1 cellular context compared by ENCODE assay signal in genomic region chr16:19744670-19745069, GRCh38.
TF ChIP-seq lines count a peak whose summit lies in the region.

No MANE protein-coding gene starts in this region.

TF ChIP-seq in SK-N-SH treated with all-trans-retinoic acid at 6 μM for 48 hours, 23 proteins besides CTCF, POLR2A, EP300 and RAD21 (continued from another document):
- TF ChIP-seq POU6F1 (CRISPR knock-in tag; IDR thresholded peaks at IDR 0.05; ENCODE audit: borderline replicate concordance, low read depth) (no peak), ESRRG (CRISPR knock-in tag; IDR thresholded peaks at IDR 0.05) (no peak), BACH2 (CRISPR knock-in tag; IDR thresholded peaks at IDR 0.05; ENCODE audit: borderline replicate concordance) (no peak), ZNF565 (CRISPR knock-in tag; conservative IDR thresholded peaks at IDR 0.05; ENCODE audit: low read depth) (no peak), GLIS3 (CRISPR knock-in tag; IDR thresholded peaks at IDR 0.05) (no peak), RARB (CRISPR knock-in tag; IDR thresholded peaks at IDR 0.05) (no peak), ZFP30 (CRISPR knock-in tag; IDR thresholded peaks at IDR 0.05) (no peak)
